ENCODE assay signal across 15 cellular contexts in the genomic region with DNA sequence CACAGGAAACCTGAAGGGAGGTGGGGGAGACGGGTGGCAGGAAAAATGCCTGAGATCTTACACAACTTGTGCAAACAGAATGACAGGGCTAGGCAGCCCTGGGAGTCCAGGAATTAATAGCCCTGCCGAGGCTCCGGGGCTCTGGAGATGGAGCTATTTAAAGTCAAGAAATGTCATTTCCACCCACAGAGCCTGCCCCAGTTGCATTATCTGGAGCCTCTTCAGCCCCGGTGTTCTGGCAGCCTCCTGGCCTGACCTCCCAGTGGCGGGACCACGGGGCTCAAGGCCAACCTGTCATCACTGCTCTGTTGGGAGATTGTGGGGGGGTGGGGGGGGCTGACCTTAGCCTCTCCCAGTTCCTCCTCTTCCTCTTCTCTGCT. TPM values are rescaled to one million over a fixed set of nuclear protein-coding genes. Genes with fewer than 3 reads are reported as not detected.
DNase-seq lines count a peak whose midpoint lies in the region; ATAC-seq and TF ChIP-seq lines count a peak whose summit lies in the region.
"Had no signal": no experiment of that assay in that cellular context is flagged by ENCODE, and none has a peak within 500 bp of the region (broad histone marks: within the 10 kb centered on the region; RNA-seq: fewer than 3 reads in every experiment).

No MANE protein-coding gene starts in this region.

- DNase-seq in ELR (ENCODE audit: low read depth): peak; percentile 63
- DNase-seq in T1000 (lab: John Stamatoyannopoulos, UW): peak; percentile 24
- DNase-seq in Right ventricle myocardium superior: peak; percentile 75
- DNase-seq in trophoblast cell: peak in 1 of 2 donors; percentile 35
- DNase-seq in NOMO-1 treated with dmso at 0.1 percent for 144 hours (lab: John Stamatoyannopoulos, UW; ENCODE audit: unreplicated experiment): no peak
- no peak for DNase-seq in vagina (ENCODE audit: extremely low spot score in 2 of 2)
- DNase-seq in activated naive CD8-positive, alpha-beta T cell treated with anti-CD3 and anti-CD28 coated beads for 36 hours: no peak
- DNase-seq: amygdala; CD8-positive, alpha-beta memory T cell; NCI-H82; posterior cingulate gyrus; T-helper 17 cell had no signal

- H2AK5ac ChIP-seq in trophoblast cell (ENCODE audit: low read length): no peak overlapping the region

- no peak for TF ChIP-seq CTCF in vagina (IDR thresholded peaks at IDR 0.05)

- H3K79me1 ChIP-seq in trophoblast cell (ENCODE audit: low read length): peaks cover 6% of the 10 kb centered on the region

- H2BK5ac ChIP-seq in trophoblast cell (ENCODE audit: low read depth, low read length, poor library complexity): no peak overlapping the region

- H3K4ac ChIP-seq in trophoblast cell (ENCODE audit: low read depth, low read length): no peak overlapping the region

- no peak for TF ChIP-seq POLR2A in vagina (IDR thresholded peaks at IDR 0.05)

- no peak overlapping the region for H2BK12ac ChIP-seq in trophoblast cell (ENCODE audit: low read length)

- H2BK120ac ChIP-seq in trophoblast cell (ENCODE audit: insufficient read depth, low read length, poor library complexity): no peak overlapping the region

- H3K36me3 Mint-ChIP-seq in activated naive CD8-positive, alpha-beta T cell treated with anti-CD3 and anti-CD28 coated beads for 36 hours: no peaks in the 10 kb centered on the region
- H3K36me3 Mint-ChIP-seq: CD8-positive, alpha-beta memory T cell had no signal

- H3K27me3 ChIP-seq in trophoblast cell (ENCODE audit: insufficient read depth, low read length) (no peaks in the 10 kb centered on the region), vagina (no peaks in the 10 kb centered on the region)

- no peaks in the 10 kb centered on the region for H3K79me2 ChIP-seq in trophoblast cell (ENCODE audit: control insufficient read depth, insufficient read depth, low read length, poor library complexity)

- H3K4me1 Mint-ChIP-seq in activated naive CD8-positive, alpha-beta T cell treated with anti-CD3 and anti-CD28 coated beads for 36 hours: no peaks in the 10 kb centered on the region

- WGBS in trophoblast cell (ENCODE audit: extremely low coverage, insufficient coverage, insufficient read length): no CpG with 5 or more reads among the region's 6 CpGs

- H4K12ac ChIP-seq in trophoblast cell (ENCODE audit: low read depth, low read length): no peak overlapping the region

- no peak overlapping the region for H3K4me2 ChIP-seq in trophoblast cell (ENCODE audit: low read length)

- no peaks in the 10 kb centered on the region for H3K9me3 Mint-ChIP-seq in activated naive CD8-positive, alpha-beta T cell treated with anti-CD3 and anti-CD28 coated beads for 36 hours
- H3K9me3 Mint-ChIP-seq: CD8-positive, alpha-beta memory T cell had no signal

- no peak overlapping the region for H3K18ac ChIP-seq in trophoblast cell (ENCODE audit: low read length)

- no peaks in the 10 kb centered on the region for H3K9me3 ChIP-seq in trophoblast cell (ENCODE audit: insufficient read depth, low read depth, low read length)
- H3K9me3 ChIP-seq in vagina: no peaks in the 10 kb centered on the region
- H3K9me3 ChIP-seq: HAP-1 had no signal

- no peak overlapping the region for H3K14ac ChIP-seq in trophoblast cell (ENCODE audit: low read length)

- H3K4me3 ChIP-seq in trophoblast cell (ENCODE audit: low read depth, low read length): no peak overlapping the region
- no peak overlapping the region for H3K4me3 ChIP-seq in vagina
- H3K4me3 ChIP-seq: HAP-1 had no signal

- peak overlapping the region; percentile 28 for H3K27ac ChIP-seq in trophoblast cell (ENCODE audit: low read depth, low read length)
- no peak overlapping the region for H3K27ac ChIP-seq in vagina

- no peak overlapping the region for H4K91ac ChIP-seq in trophoblast cell (ENCODE audit: low read depth, low read length)

- no peak overlapping the region for H3K9ac ChIP-seq in trophoblast cell (ENCODE audit: low read length)

- H3K27me3 Mint-ChIP-seq in activated naive CD8-positive, alpha-beta T cell treated with anti-CD3 and anti-CD28 coated beads for 36 hours: peaks cover 28% of the 10 kb centered on the region

- H3K23ac ChIP-seq in trophoblast cell (ENCODE audit: low read length): no peak overlapping the region

- H3K27ac Mint-ChIP-seq in activated naive CD8-positive, alpha-beta T cell treated with anti-CD3 and anti-CD28 coated beads for 36 hours: no peak overlapping the region
- H3K27ac Mint-ChIP-seq: T-helper 17 cell had no signal

- ATAC-seq in Right ventricle myocardium superior (ENCODE audit: poor library complexity): peak; percentile 77
- no peak for ATAC-seq in HG03460 (IDR thresholded peaks at IDR 0.05; ENCODE audit: unreplicated experiment)
- ATAC-seq: T-helper 17 cell had no signal

- intact Hi-C loops in Right ventricle myocardium superior (cut with DNase I) (no loop called here), vagina (cut with DNase I) (no loop called here)

- H3K4me1 ChIP-seq in trophoblast cell (ENCODE audit: control insufficient read depth in 1 of 2, insufficient read depth in 2 of 2, low read length in 2 of 2) (peaks cover 15 to 22% of the 10 kb centered on the region in 2 experiments), vagina (peaks cover 17% of the 10 kb centered on the region)
- H3K4me1 ChIP-seq: HAP-1 had no signal

- H2AFZ ChIP-seq in trophoblast cell (ENCODE audit: insufficient read depth, low read length, poor library complexity): no peak overlapping the region

- no peak overlapping the region for H4K8ac ChIP-seq in trophoblast cell (ENCODE audit: low read depth, low read length)

- H3K36me3 ChIP-seq in trophoblast cell (ENCODE audit: control insufficient read depth in 1 of 2, insufficient read depth in 2 of 2, low read length in 2 of 2): no peaks in the 10 kb centered on the region
- no peaks in the 10 kb centered on the region for H3K36me3 ChIP-seq in vagina
- H3K36me3 ChIP-seq: HAP-1 had no signal

- no peak overlapping the region for H3K4me3 Mint-ChIP-seq in activated naive CD8-positive, alpha-beta T cell treated with anti-CD3 and anti-CD28 coated beads for 36 hours
- H3K4me3 Mint-ChIP-seq: CD8-positive, alpha-beta memory T cell; T-helper 17 cell had no signal

RNA-seq across cellular contexts. Expression of a gene that starts 28.5 kb away (rescaled TPM):
- total RNA-seq in Right ventricle myocardium superior: 9.7 TPM
- polyA plus RNA-seq in trophoblast cell (2013): 8.9 and 9.3 TPM in 2 replicates
- total RNA-seq in vagina: 0.49 TPM
- total RNA-seq in activated naive CD8-positive, alpha-beta T cell treated with anti-CD3 and anti-CD28 coated beads for 36 hours: not detected
- total RNA-seq: T-helper 17 cell had no signal

RNA-seq across cellular contexts. Expression of a gene that starts 44.2 kb away (rescaled TPM):
- total RNA-seq in Right ventricle myocardium superior (not detected), vagina (not detected)
- 0.06 and 0.08 TPM in 2 replicates for polyA plus RNA-seq in trophoblast cell (2013)
- total RNA-seq in activated naive CD8-positive, alpha-beta T cell treated with anti-CD3 and anti-CD28 coated beads for 36 hours: not detected
- total RNA-seq: activated CD8-positive, alpha-beta memory T cell treated with anti-CD3 and anti-CD28 coated beads for 36 hours; CD8-positive, alpha-beta memory T cell; T-helper 17 cell had no signal
- polyA plus RNA-seq: CD8-positive, alpha-beta memory T cell had no signal

Comparison
In these comparisons a context has a peak if more than half of its experiments do, and no peak if none do; other contexts are left out.
1. DNase-seq: peak in ELR (single experiment), T1000 (single experiment) and Right ventricle myocardium superior (single experiment); none in NOMO-1 treated with dmso at 0.1 percent for 144 hours (single experiment), vagina (0 of 2) and activated naive CD8-positive, alpha-beta T cell treated with anti-CD3 and anti-CD28 coated beads for 36 hours (single experiment).